In the genomic region with DNA sequence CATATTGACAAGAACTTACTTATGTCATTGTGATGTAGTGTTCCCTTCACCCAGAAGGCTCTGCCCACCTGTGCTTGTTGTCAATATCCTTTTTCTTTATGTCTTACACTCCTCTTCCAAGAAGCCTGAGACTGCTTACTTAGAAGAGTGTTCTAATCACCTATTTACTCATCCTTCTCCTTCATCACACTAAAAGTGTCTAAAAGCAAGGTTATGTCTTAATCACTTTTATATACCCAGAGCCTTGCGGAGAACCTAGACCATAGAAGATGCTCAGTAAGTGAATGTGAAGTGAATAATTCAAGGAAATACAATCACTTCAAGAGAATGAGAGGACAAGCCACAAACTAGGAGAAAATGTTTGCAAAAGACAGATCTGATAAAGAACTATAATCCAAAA, we compare ENCODE assay signal across 25 cellular contexts.
"Had no signal": no experiment of that assay in that cellular context is flagged by ENCODE, and none has a peak within 500 bp of the region (broad histone marks: within the 10 kb centered on the region; RNA-seq: fewer than 3 reads in every experiment).

No MANE protein-coding gene starts in this region.

- H3K36me3 Mint-ChIP-seq: activated naive CD4-positive, alpha-beta T cell treated with anti-CD3 and anti-CD28 coated beads, Interleukin-2, amount 50 U/mL, for 72 hours had no signal

- H3K27ac Mint-ChIP-seq: activated CD8-positive, alpha-beta T cell treated with anti-CD3 and anti-CD28 coated beads for 36 hours; activated naive CD8-positive, alpha-beta T cell treated with anti-CD3 and anti-CD28 coated beads, Interleukin-2, amount 50 U/mL, for 24 hours; T-helper 17 cell; T-helper 2 cell treated with Interferon-gamma antibody and Interleukin-4, amounts not matched to agents 5 μg/mL and 100 μg/mL, for 36 hours; WTC11 had no signal

- H3K4me3 ChIP-seq: adrenal gland, body of pancreas, esophagus squamous epithelium, gastroesophageal sphincter, heart right ventricle, hepatocyte had no signal

- H3K9me3 ChIP-seq: adrenal gland, body of pancreas, esophagus squamous epithelium, gastroesophageal sphincter, heart right ventricle had no signal

- H3K27ac ChIP-seq: adrenal gland, body of pancreas, epithelial cell of prostate, esophagus squamous epithelium, gastroesophageal sphincter, heart right ventricle, hepatocyte had no signal

- H3K27me3 Mint-ChIP-seq: activated CD8-positive, alpha-beta T cell treated with anti-CD3 and anti-CD28 coated beads for 36 hours; activated naive CD8-positive, alpha-beta T cell treated with anti-CD3 and anti-CD28 coated beads, Interleukin-2, amount 50 U/mL, for 24 hours had no signal

- H3K4me1 Mint-ChIP-seq: T-helper 17 cell had no signal

- H3K4me1 ChIP-seq: adrenal gland, body of pancreas, esophagus squamous epithelium, gastroesophageal sphincter, heart right ventricle had no signal

- ATAC-seq: activated CD8-positive, alpha-beta T cell treated with anti-CD3 and anti-CD28 coated beads for 36 hours; activated naive CD8-positive, alpha-beta T cell treated with anti-CD3 and anti-CD28 coated beads, Interleukin-2, amount 50 U/mL, for 24 hours; body of pancreas; gastroesophageal sphincter; heart right ventricle; T-helper 17 cell; WTC11 had no signal

- H3K27me3 ChIP-seq: body of pancreas, esophagus squamous epithelium, gastroesophageal sphincter, hepatocyte had no signal

- H3K9me3 Mint-ChIP-seq: activated CD8-positive, alpha-beta T cell treated with anti-CD3 and anti-CD28 coated beads for 36 hours; activated naive CD4-positive, alpha-beta T cell treated with anti-CD3 and anti-CD28 coated beads, Interleukin-2, amount 50 U/mL, for 72 hours; activated naive CD8-positive, alpha-beta T cell treated with anti-CD3 and anti-CD28 coated beads, Interleukin-2, amount 50 U/mL, for 24 hours; T-helper 2 cell treated with Interferon-gamma antibody and Interleukin-4, amounts not matched to agents 5 μg/mL and 100 μg/mL, for 36 hours had no signal

- H3K36me3 ChIP-seq: adrenal gland, esophagus squamous epithelium, gastroesophageal sphincter, heart right ventricle had no signal

- H3K4me3 Mint-ChIP-seq: activated CD8-positive, alpha-beta T cell treated with anti-CD3 and anti-CD28 coated beads for 36 hours; activated naive CD8-positive, alpha-beta T cell treated with anti-CD3 and anti-CD28 coated beads, Interleukin-2, amount 50 U/mL, for 24 hours; T-helper 17 cell; T-helper 2 cell treated with Interferon-gamma antibody and Interleukin-4, amounts not matched to agents 5 μg/mL and 100 μg/mL, for 36 hours; WTC11 had no signal

- DNase-seq: activated CD4-positive, alpha-beta T cell treated with anti-CD3 and anti-CD28 coated beads for 1 hour; activated CD4-positive, alpha-beta T cell treated with anti-CD3 and anti-CD28 coated beads for 48 hours; activated CD8-positive, alpha-beta memory T cell treated with anti-CD3 and anti-CD28 coated beads for 24 hours; activated CD8-positive, alpha-beta T cell treated with anti-CD3 and anti-CD28 coated beads for 36 hours; activated effector memory CD4-positive, alpha-beta T cell treated with Interleukin-2 at 50 U/mL for 16 hours; activated gamma-delta T cell treated with Interleukin-2 at 50 U/mL for 16 hours; activated naive CD4-positive, alpha-beta T cell treated with Interleukin-2 at 50 U/mL for 16 hours; activated naive CD8-positive, alpha-beta T cell treated with anti-CD3 and anti-CD28 coated beads, Interleukin-2, amount 50 U/mL, for 24 hours; activated T-cell treated with anti-CD3 and anti-CD28 coated beads, Interleukin-2, amount 50 U/mL, for 48 hours; adrenal gland; aorta; caudate nucleus; effector CD8-positive, alpha-beta T cell; esophagus squamous epithelium; foreskin melanocyte; heart right ventricle; T-helper 17 cell; T1000 had no signal
